ENCODE assay signal across 1 cellular context in the genomic region with DNA sequence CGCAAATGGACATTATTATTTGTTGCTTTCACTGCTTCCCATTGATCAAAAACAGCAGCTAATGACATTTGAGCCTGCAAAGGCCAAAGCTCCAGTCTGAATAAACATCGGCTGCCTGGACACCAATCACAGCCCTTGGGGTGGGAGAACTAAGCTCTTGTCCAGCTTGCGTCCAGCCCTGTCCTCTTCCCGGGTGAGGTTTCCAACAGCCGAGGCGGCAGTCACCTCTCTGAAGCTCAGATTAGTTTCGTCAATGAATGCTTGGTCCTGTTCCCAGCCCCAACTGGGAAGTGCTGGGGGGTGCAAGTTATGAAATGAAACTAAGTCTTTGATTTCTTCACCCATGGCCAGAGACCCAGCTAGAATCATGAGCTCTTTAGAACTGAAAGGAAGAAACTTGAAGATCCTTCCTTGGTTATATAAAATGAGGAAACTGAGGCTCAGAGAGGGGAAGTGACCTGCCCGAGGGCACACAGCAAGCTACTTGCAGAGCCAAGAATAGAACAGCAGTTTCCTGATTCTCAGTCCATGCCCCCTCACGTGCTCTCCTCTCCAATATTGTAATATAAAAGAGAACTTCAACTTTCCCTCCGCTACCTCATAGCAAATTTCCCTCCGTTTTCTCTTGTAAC.
TF ChIP-seq lines count a peak whose summit lies in the region.

No MANE protein-coding gene starts in this region.

TF ChIP-seq in liver, 16 proteins besides CTCF, POLR2A, EP300 and RAD21 (continued from another document):
- TF ChIP-seq YY1 (IDR thresholded peaks at IDR 0.05) (peak; percentile 92), TAF1 (conservative IDR thresholded peaks at IDR 0.05) (peak; percentile 80), NR2F2 (IDR thresholded peaks at IDR 0.05) (peak; percentile 75), HNF4G (IDR thresholded peaks at IDR 0.05) (peak; percentile 37), SP1 (IDR thresholded peaks at IDR 0.05) (peak; percentile 93)
